18 cellular contexts compared by ENCODE assay signal in genomic region chr2:33038799-33039198, GRCh38.
DNase-seq lines count a peak whose midpoint lies in the region; ATAC-seq and TF ChIP-seq lines count a peak whose summit lies in the region.
"Had no signal": no experiment of that assay in that cellular context is flagged by ENCODE, and none has a peak within 500 bp of the region (broad histone marks: within the 10 kb centered on the region; RNA-seq: fewer than 3 reads in every experiment).

No MANE protein-coding gene starts in this region.

- TF ChIP-seq EP300 in gastroesophageal sphincter (IDR thresholded peaks at IDR 0.05), result no peak

- H3K79me2 ChIP-seq in Loucy (ENCODE audit: insufficient read depth, low read length) (no peaks in the 10 kb centered on the region), OCI-LY3 (ENCODE audit: low read length) (no peaks in the 10 kb centered on the region)

- H3F3A ChIP-seq in Loucy (ENCODE audit: low read depth), result no peaks in the 10 kb centered on the region

- peak overlapping the region; percentile 16 for H3K9ac ChIP-seq in Loucy (ENCODE audit: low read depth, low read length, poor library complexity, severe bottlenecking)
- no peak overlapping the region for H3K9ac ChIP-seq in OCI-LY3 (ENCODE audit: low read length)
- no peak overlapping the region for H3K9ac ChIP-seq in stomach smooth muscle (ENCODE audit: low read length in 2 of 2)
- H3K9ac ChIP-seq: BLaER1 had no signal

- H3K4me1 ChIP-seq in Loucy (ENCODE audit: insufficient read depth, low read length, poor library complexity, severe bottlenecking) (peaks cover 11% of the 10 kb centered on the region), OCI-LY3 (ENCODE audit: low read length) (peaks cover 26% of the 10 kb centered on the region), gastroesophageal sphincter (peaks cover 3 to 84% (median 17%) of the 10 kb centered on the region in 3 donors), stomach smooth muscle (ENCODE audit: control insufficient read depth, insufficient read depth, low read length) (peaks cover 25% of the 10 kb centered on the region)

- TF ChIP-seq POLR2A in gastroesophageal sphincter (IDR thresholded peaks at IDR 0.05), result no peak

- WGBS in gastroesophageal sphincter (ENCODE audit: low coverage in 1 of 2), 2 donors, result 100% methylated on average over 3 to 4 of the region's 4 CpGs

- H3K27ac ChIP-seq in OCI-LY3 (ENCODE audit: low read length) (no peak overlapping the region), gastroesophageal sphincter (peak overlapping the region; percentile 1 to 82 (median 51)), stomach smooth muscle (ENCODE audit: low read length) (peak overlapping the region; percentile 46)
- H3K27ac ChIP-seq: BLaER1, SK-N-MC had no signal

- TF ChIP-seq CTCF in Loucy (conservative IDR thresholded peaks at IDR 0.05; ENCODE audit: low read length) (no peak), OCI-LY3 (IDR thresholded peaks at IDR 0.05; ENCODE audit: low read depth, low read length) (no peak), gastroesophageal sphincter (IDR thresholded peaks at IDR 0.05) (no peak)

- H2AFZ ChIP-seq in Loucy (ENCODE audit: low read length) (no peak overlapping the region), OCI-LY3 (ENCODE audit: low read depth, low read length) (no peak overlapping the region)

- no peak overlapping the region for H3K4me2 ChIP-seq in Loucy (ENCODE audit: low read depth, low read length, poor library complexity, severe bottlenecking)
- peak overlapping the region; percentile 52 for H3K4me2 ChIP-seq in OCI-LY3 (ENCODE audit: low read length)
- H3K4me2 ChIP-seq: BLaER1 had no signal

- H3K9me3 ChIP-seq in Loucy (ENCODE audit: insufficient read depth, low read depth, low read length), result no peaks in the 10 kb centered on the region
- H3K9me3 ChIP-seq in OCI-LY3 (ENCODE audit: insufficient read depth, low read length), result no peaks in the 10 kb centered on the region
- H3K9me3 ChIP-seq in gastroesophageal sphincter, result no peaks in the 10 kb centered on the region
- peaks cover 0 to 2% of the 10 kb centered on the region in 2 donors for H3K9me3 ChIP-seq in stomach smooth muscle (ENCODE audit: control insufficient read depth in 2 of 2, low read length in 2 of 2)
- H3K9me3 ChIP-seq: BLaER1 had no signal

- no peak for ATAC-seq in gastroesophageal sphincter
- no peak for ATAC-seq in GM18909 (IDR thresholded peaks at IDR 0.05; ENCODE audit: poor library complexity, unreplicated experiment)
- ATAC-seq: Panc1 had no signal

- DNase-seq in HCEC 1CT (no peak), COLO668 (lab: John Stamatoyannopoulos, UW; ENCODE audit: unreplicated experiment) (no peak)
- DNase-seq: Calu3; CD4-positive, alpha-beta memory T cell; GF-D8; NCI-H187; NCI-H2107; NCI-H226; NCI-H524; NCI-H82 had no signal

- no peaks in the 10 kb centered on the region for H3K36me3 ChIP-seq in Loucy (ENCODE audit: insufficient read depth, low read length)
- H3K36me3 ChIP-seq in OCI-LY3 (replicated peaks; ENCODE audit: low read depth, low read length), result no peaks in the 10 kb centered on the region
- no peaks in the 10 kb centered on the region for H3K36me3 ChIP-seq in gastroesophageal sphincter
- H3K36me3 ChIP-seq in stomach smooth muscle (ENCODE audit: control insufficient read depth in 2 of 2, insufficient read depth in 2 of 2, low read length in 2 of 2), result no peaks in the 10 kb centered on the region
- H3K36me3 ChIP-seq: BLaER1 had no signal

- H3K27me3 ChIP-seq in Loucy (ENCODE audit: insufficient read depth, low read length, poor library complexity, severe bottlenecking), result no peaks in the 10 kb centered on the region
- H3K27me3 ChIP-seq in OCI-LY3 (ENCODE audit: low read depth, low read length), result no peaks in the 10 kb centered on the region
- H3K27me3 ChIP-seq in gastroesophageal sphincter, result no peaks in the 10 kb centered on the region
- no peaks in the 10 kb centered on the region for H3K27me3 ChIP-seq in stomach smooth muscle (ENCODE audit: control insufficient read depth in 1 of 2, insufficient read depth in 2 of 2, low read length in 2 of 2)
- H3K27me3 ChIP-seq: BLaER1 had no signal

- H3K9me2 ChIP-seq in Loucy (replicated peaks; ENCODE audit: low read depth, low read length), result no peaks in the 10 kb centered on the region

- H4K20me1 ChIP-seq in Loucy (ENCODE audit: insufficient read depth, low read length, poor library complexity, severe bottlenecking), result no peaks in the 10 kb centered on the region
- H4K20me1 ChIP-seq in OCI-LY3 (ENCODE audit: insufficient read depth, low read length), result no peaks in the 10 kb centered on the region
- H4K20me1 ChIP-seq: BLaER1 had no signal

- H3K4me3 ChIP-seq in Loucy (ENCODE audit: low read length, poor library complexity, severe bottlenecking) (no peak overlapping the region), OCI-LY3 (ENCODE audit: low read length) (peak overlapping the region; percentile 18; the same call in 1 of the 2 replicates), gastroesophageal sphincter (no peak overlapping the region), stomach smooth muscle (ENCODE audit: low read length in 2 of 2) (no peak overlapping the region)
- H3K4me3 ChIP-seq: BLaER1, SK-N-MC had no signal
